ENCODE assay signal across 1 cellular context in the genomic region with DNA sequence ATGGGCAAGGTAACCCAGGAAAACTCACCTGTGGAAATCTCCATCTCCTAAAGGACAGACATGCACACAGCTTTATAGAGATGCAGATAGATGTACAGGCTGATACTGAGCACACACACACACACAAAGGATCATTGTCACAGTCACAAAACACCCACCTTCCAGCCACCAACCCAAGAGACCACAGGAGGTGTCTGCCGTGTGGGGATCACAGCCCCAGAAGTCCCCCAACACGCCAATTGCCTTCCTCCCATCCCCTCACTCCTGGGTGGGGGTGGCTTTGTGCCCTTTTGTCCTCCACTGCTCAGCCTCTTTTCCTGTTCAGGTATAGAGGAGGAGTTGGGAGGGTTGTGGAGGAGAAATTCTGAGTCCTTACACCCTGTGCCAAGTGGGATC.
TF ChIP-seq lines count a peak whose summit lies in the region.

No MANE protein-coding gene starts in this region.

TF ChIP-seq in WTC11, 78 proteins besides CTCF, POLR2A, EP300 and RAD21 (continued from another document):
- TF ChIP-seq, protein P1, sequence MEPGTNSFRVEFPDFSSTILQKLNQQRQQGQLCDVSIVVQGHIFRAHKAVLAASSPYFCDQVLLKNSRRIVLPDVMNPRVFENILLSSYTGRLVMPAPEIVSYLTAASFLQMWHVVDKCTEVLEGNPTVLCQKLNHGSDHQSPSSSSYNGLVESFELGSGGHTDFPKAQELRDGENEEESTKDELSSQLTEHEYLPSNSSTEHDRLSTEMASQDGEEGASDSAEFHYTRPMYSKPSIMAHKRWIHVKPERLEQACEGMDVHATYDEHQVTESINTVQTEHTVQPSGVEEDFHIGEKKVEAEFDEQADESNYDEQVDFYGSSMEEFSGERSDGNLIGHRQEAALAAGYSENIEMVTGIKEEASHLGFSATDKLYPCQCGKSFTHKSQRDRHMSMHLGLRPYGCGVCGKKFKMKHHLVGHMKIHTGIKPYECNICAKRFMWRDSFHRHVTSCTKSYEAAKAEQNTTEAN (CRISPR knock-in tag; IDR thresholded peaks at IDR 0.05) = no peak
- TF ChIP-seq SOX15 (CRISPR knock-in tag; IDR thresholded peaks at IDR 0.05) = no peak
- TF ChIP-seq, protein P2, sequence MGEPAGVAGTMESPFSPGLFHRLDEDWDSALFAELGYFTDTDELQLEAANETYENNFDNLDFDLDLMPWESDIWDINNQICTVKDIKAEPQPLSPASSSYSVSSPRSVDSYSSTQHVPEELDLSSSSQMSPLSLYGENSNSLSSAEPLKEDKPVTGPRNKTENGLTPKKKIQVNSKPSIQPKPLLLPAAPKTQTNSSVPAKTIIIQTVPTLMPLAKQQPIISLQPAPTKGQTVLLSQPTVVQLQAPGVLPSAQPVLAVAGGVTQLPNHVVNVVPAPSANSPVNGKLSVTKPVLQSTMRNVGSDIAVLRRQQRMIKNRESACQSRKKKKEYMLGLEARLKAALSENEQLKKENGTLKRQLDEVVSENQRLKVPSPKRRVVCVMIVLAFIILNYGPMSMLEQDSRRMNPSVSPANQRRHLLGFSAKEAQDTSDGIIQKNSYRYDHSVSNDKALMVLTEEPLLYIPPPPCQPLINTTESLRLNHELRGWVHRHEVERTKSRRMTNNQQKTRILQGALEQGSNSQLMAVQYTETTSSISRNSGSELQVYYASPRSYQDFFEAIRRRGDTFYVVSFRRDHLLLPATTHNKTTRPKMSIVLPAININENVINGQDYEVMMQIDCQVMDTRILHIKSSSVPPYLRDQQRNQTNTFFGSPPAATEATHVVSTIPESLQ (CRISPR knock-in tag; IDR thresholded peaks at IDR 0.05) = no peak
- no peak for TF ChIP-seq ZNF232 (CRISPR knock-in tag; IDR thresholded peaks at IDR 0.05)
- no peak for TF ChIP-seq ZNF317 (CRISPR knock-in tag; IDR thresholded peaks at IDR 0.05; ENCODE audit: borderline replicate concordance, low read depth)
- no peak for TF ChIP-seq ZNF138 (CRISPR knock-in tag; conservative IDR thresholded peaks at IDR 0.05)
